26 cellular contexts compared by ENCODE assay signal in genomic region chr15:38576261-38576660, GRCh38. TPM values are rescaled to one million over a fixed set of nuclear protein-coding genes. Genes with fewer than 3 reads are reported as not detected.
"Had no signal": no experiment of that assay in that cellular context is flagged by ENCODE, and none has a peak within 500 bp of the region (broad histone marks: within the 10 kb centered on the region; RNA-seq: fewer than 3 reads in every experiment).

No MANE protein-coding gene starts in this region.

- H3K4me3 Mint-ChIP-seq: activated CD4-positive, alpha-beta T cell treated with anti-CD3 and anti-CD28 coated beads for 36 hours; activated naive CD4-positive, alpha-beta T cell treated with anti-CD3 and anti-CD28 coated beads, Interleukin-2, amount 10 ng/mL, durations not matched to agents 7 days and 5 days; activated naive CD8-positive, alpha-beta T cell treated with anti-CD3 and anti-CD28 coated beads, Interleukin-2, amount 50 U/mL, for 24 hours; T-helper 1 cell treated with Interleukin-12 subunit alpha and Interleukin-12 subunit beta and Interleukin-4 antibody, amounts not matched to agents 30 μg/mL and 1 μg/mL, for 36 hours; T-helper 2 cell treated with Interferon-gamma antibody and Interleukin-4, amounts not matched to agents 5 μg/mL and 100 μg/mL, for 36 hours had no signal

- H3K27ac ChIP-seq: SJCRH30, SK-N-MC had no signal

- H3K9me3 ChIP-seq: SJCRH30 had no signal

- H3K9me3 Mint-ChIP-seq: activated naive CD8-positive, alpha-beta T cell treated with anti-CD3 and anti-CD28 coated beads, Interleukin-2, amount 50 U/mL, for 24 hours had no signal

- H3K27me3 Mint-ChIP-seq: activated CD4-positive, alpha-beta T cell treated with anti-CD3 and anti-CD28 coated beads for 36 hours; activated naive CD8-positive, alpha-beta T cell; activated naive CD8-positive, alpha-beta T cell treated with anti-CD3 and anti-CD28 coated beads, Interleukin-2, amount 50 U/mL, for 24 hours had no signal

- H3K27ac Mint-ChIP-seq: activated naive CD4-positive, alpha-beta T cell treated with anti-CD3 and anti-CD28 coated beads, Interleukin-2, amount 10 ng/mL, durations not matched to agents 7 days and 5 days; T-helper 1 cell treated with Interleukin-12 subunit alpha and Interleukin-12 subunit beta and Interleukin-4 antibody, amounts not matched to agents 30 μg/mL and 1 μg/mL, for 36 hours; T-helper 2 cell treated with Interferon-gamma antibody and Interleukin-4, amounts not matched to agents 5 μg/mL and 100 μg/mL, for 36 hours had no signal

- H3K36me3 Mint-ChIP-seq: activated naive CD8-positive, alpha-beta T cell; brain had no signal

- H3K4me3 ChIP-seq: SJCRH30, SK-N-MC had no signal

- H3K4me1 ChIP-seq: SJCRH30 had no signal

- DNase-seq: activated CD4-positive, alpha-beta T cell treated with anti-CD3 and anti-CD28 coated beads for 36 hours; activated CD4-positive, alpha-beta T cell treated with anti-CD3 and anti-CD28 coated beads, Interleukin-2, amount 50 U/mL, for 1 hour; activated CD8-positive, alpha-beta memory T cell treated with anti-CD3 and anti-CD28 coated beads, Interleukin-2, amount 50 U/mL, for 4 hours; activated effector memory CD4-positive, alpha-beta T cell treated with Interleukin-2 at 50 U/mL for 16 hours; activated naive CD4-positive, alpha-beta T cell treated with anti-CD3 and anti-CD28 coated beads, Interleukin-2, amount 10 ng/mL, durations not matched to agents 7 days and 5 days; activated naive CD8-positive, alpha-beta T cell treated with anti-CD3 and anti-CD28 coated beads, Interleukin-2, amount 50 U/mL, for 24 hours; activated T-cell treated with anti-CD3 and anti-CD28 coated beads for 4 hours; activated T-cell treated with anti-CD3 and anti-CD28 coated beads, Interleukin-2, amount 50 U/mL, for 48 hours; anterior cingulate cortex; caudate nucleus; NCI-H1048; NCI-H1105 treated with DMSO at 0.1 percent for 48 hours; NCI-H1436; NCI-H1694; NCI-H1930; NCI-H345; NCI-H524 treated with DMSO at 0.1 percent for 48 hours; SHP77; SJCRH30 had no signal

- H3K4me1 Mint-ChIP-seq: brain had no signal

- H3K36me3 ChIP-seq: SJCRH30 had no signal

- ATAC-seq: activated CD4-positive, alpha-beta T cell treated with anti-CD3 and anti-CD28 coated beads for 36 hours; activated naive CD8-positive, alpha-beta T cell treated with anti-CD3 and anti-CD28 coated beads, Interleukin-2, amount 50 U/mL, for 24 hours; Panc1 had no signal

RNA-seq across cellular contexts. Expression of gene RASGRP1, which starts 11.6 kb away (rescaled TPM):
- total RNA-seq: MCF 10A had no signal
